In the genomic region with DNA sequence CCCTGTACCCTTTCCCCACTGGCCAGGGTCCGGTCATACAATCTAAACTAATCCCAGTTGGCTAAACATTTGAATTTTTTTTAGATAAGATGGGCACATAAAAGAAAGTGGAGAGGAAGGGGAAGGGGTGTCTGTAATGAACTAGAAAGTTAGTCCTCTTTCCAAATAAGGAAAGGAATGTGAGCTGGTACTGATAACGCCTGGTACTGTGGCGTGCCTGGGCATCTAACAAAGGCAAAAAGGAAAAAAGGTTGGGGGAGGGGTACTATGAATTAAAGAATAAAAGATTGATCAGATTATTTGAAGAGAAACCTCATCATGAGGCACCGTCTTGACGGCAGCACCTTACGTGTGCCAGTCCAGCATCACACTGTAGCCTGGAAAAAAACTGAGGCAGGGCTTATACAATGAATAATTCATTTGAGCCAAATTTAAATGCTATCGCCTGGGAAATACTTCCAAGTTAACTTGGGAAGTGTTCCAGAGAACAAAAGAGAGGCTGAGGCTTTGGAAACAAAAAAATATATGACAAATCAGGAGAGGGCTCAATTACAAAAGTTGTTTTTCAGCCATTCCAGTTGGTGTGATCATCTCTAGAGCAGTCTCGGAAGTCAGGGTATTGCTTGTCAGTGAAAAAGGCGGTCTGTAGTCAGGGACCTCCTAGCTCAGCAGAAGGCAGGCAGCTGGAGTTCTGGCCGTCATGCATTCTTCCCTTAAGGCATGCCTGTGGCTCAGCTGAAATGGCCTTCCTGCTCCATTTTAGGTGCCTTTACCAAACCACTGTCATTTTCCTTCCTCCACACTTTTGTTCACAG, we compare ENCODE assay signal across 7 cellular contexts.
DNase-seq lines count a peak whose midpoint lies in the region; ATAC-seq, FAIRE-seq and TF ChIP-seq lines count a peak whose summit lies in the region.
"Not testable (repeated sequence)": the region's sequence is repeated elsewhere in the genome, so short reads cannot be mapped to it uniquely, and the experiment has no call there.

No MANE protein-coding gene starts in this region.

- not testable (repeated sequence) for H3K27me3 Mint-ChIP-seq in WTC11 (ENCODE audit: low read depth)

- not testable (repeated sequence) for H3K4me1 ChIP-seq in heart left ventricle; keratinocyte (ENCODE audit: control insufficient read depth, extremely low read depth, insufficient read depth, low read length); mucosa of descending colon (ENCODE audit: low read depth); upper lobe of right lung

- H4K20me1 ChIP-seq in keratinocyte (ENCODE audit: control insufficient read depth, extremely low read depth, insufficient read depth, low read length), result not testable (repeated sequence)

- H3K9me1 ChIP-seq in keratinocyte (ENCODE audit: control insufficient read depth, extremely low read depth, insufficient read depth, low read length), result not testable (repeated sequence)

- POLR2A ChIA-PET in WTC11 (lab: Charles Lee), result not testable (repeated sequence)

- H2AFZ ChIP-seq in keratinocyte (ENCODE audit: control insufficient read depth, low read length), result not testable (repeated sequence)

- no CpG with 5 or more reads among the region's 10 CpGs for WGBS in heart left ventricle, 4 donors

- not testable (repeated sequence) for H3K36me3 Mint-ChIP-seq in WTC11

- H3K4me3 Mint-ChIP-seq in WTC11, result not testable (repeated sequence)

- not testable (repeated sequence) for H3K9me3 Mint-ChIP-seq in WTC11

- H3K4me1 Mint-ChIP-seq in WTC11, result not testable (repeated sequence)

- intact Hi-C loops in heart left ventricle (cut with DNase I); mucosa of descending colon (cut with DNase I, micrococcal nuclease); upper lobe of right lung (cut with DNase I): not testable (repeated sequence)

- not testable (repeated sequence) for H3K36me3 ChIP-seq in heart left ventricle; keratinocyte (ENCODE audit: control insufficient read depth in 2 of 2, extremely low read depth in 1 of 2, insufficient read depth in 2 of 2, low read length in 2 of 2); mucosa of descending colon (ENCODE audit: low read depth); upper lobe of right lung

- H3K27me3 ChIP-seq in heart left ventricle; keratinocyte (ENCODE audit: control insufficient read depth, extremely low read depth, insufficient read depth, low read length); upper lobe of right lung: not testable (repeated sequence)

- dilution Hi-C loops in keratinocyte (cut with MboI; ENCODE audit: extremely low pct_ligation_motif_present, low sequenced_read_pairs), result not testable (repeated sequence)

- H3K4me3 ChIP-seq in AG10803 (ENCODE audit: low read length); fibroblast of the aortic adventitia (ENCODE audit: low read depth, low read length); heart left ventricle; keratinocyte (ENCODE audit: control insufficient read depth in 2 of 3, extremely low read depth in 1 of 3, insufficient read depth in 2 of 3, low read depth in 1 of 3, low read length in 3 of 3); mucosa of descending colon; upper lobe of right lung: not testable (repeated sequence)

- TF ChIP-seq CTCF in AG10803 (conservative IDR thresholded peaks at IDR 0.05; ENCODE audit: low read length); WTC11 (IDR thresholded peaks at IDR 0.05); fibroblast of the aortic adventitia (IDR thresholded peaks at IDR 0.05; ENCODE audit: insufficient read depth, low read length); heart left ventricle (IDR thresholded peaks at IDR 0.05); keratinocyte (optimal IDR thresholded peaks at IDR 0.05 in 1 of 3, IDR thresholded peaks at IDR 0.05 in 1 of 3, conservative IDR thresholded peaks at IDR 0.05 in 1 of 3; ENCODE audit: extremely low read depth in 1 of 3, insufficient read depth in 2 of 3, low read length in 3 of 3); mucosa of descending colon (IDR thresholded peaks at IDR 0.05); upper lobe of right lung (IDR thresholded peaks at IDR 0.05): not testable (repeated sequence)

- H3K9ac ChIP-seq in keratinocyte (ENCODE audit: control insufficient read depth, extremely low read depth, insufficient read depth, low read length), result not testable (repeated sequence)

- peak; percentile 86 for FAIRE-seq in keratinocyte (lab: Jason Lieb, UNC)

- H3K27ac ChIP-seq in heart left ventricle; keratinocyte (ENCODE audit: control insufficient read depth, insufficient read depth, low read length); upper lobe of right lung: not testable (repeated sequence)

- ATAC-seq in WTC11 (peak; percentile 78), heart left ventricle (peak; percentile 57 to 89 (median 79)), mucosa of descending colon (peak; percentile 1), upper lobe of right lung (peak; percentile 54)

- H3K79me2 ChIP-seq in keratinocyte (ENCODE audit: control insufficient read depth, insufficient read depth, low read length), result not testable (repeated sequence)

- not testable (repeated sequence) for H3K27ac Mint-ChIP-seq in WTC11

- CTCF ChIA-PET in WTC11 (lab: Charles Lee), result not testable (repeated sequence)

- DNase-seq in AG10803 (ENCODE audit: low read depth) (peak; percentile 6), fibroblast of the aortic adventitia (ENCODE audit: low read depth) (peak; percentile 16)
- not testable (repeated sequence) for DNase-seq in WTC11 (ENCODE audit: low spot score); heart left ventricle; keratinocyte (ENCODE audit: low read depth, low spot score); mucosa of descending colon; upper lobe of right lung

- not testable (repeated sequence) for H3K4me2 ChIP-seq in keratinocyte (ENCODE audit: control insufficient read depth, extremely low read depth, insufficient read depth, low read depth, low read length)

- not testable (repeated sequence) for H3K9me3 ChIP-seq in heart left ventricle; keratinocyte (ENCODE audit: control insufficient read depth, low read depth, low read length); mucosa of descending colon; upper lobe of right lung

- not testable (repeated sequence) for TF ChIP-seq POLR2A in heart left ventricle (IDR thresholded peaks at IDR 0.05)

Comparison
In these comparisons a context has a peak if more than half of its experiments do, and no peak if none do; other contexts are left out.
1. ATAC-seq: peak in every context shown above with its lines; median percentile 79 in heart left ventricle; 78 in WTC11; 54 in upper lobe of right lung; 1 in mucosa of descending colon.